In the genomic region with DNA sequence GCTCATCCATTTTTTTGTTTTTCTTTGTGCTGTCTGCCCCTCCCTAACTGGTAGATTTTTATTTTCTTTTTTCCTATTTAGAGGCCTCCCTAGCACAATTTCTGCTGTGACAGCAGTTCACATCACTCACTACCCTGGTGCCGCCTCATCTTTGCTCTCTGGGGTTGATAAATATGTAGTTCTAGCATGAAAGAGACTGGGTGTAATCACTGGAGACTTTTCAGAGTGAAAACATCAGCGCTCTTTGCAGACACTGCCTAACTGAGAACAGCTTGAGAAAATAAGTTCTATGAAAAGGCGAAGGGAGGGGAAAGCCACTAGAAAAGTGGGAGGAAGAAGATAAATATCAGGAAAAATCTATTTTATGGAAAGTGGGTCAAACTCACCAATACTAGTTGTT, we compare ENCODE assay signal across 1 cellular context.
TF ChIP-seq lines count a peak whose summit lies in the region.

No MANE protein-coding gene starts in this region.

TF ChIP-seq in WTC11, 78 proteins besides CTCF, POLR2A, EP300 and RAD21 (continued from another document):
- TF ChIP-seq, protein P1, sequence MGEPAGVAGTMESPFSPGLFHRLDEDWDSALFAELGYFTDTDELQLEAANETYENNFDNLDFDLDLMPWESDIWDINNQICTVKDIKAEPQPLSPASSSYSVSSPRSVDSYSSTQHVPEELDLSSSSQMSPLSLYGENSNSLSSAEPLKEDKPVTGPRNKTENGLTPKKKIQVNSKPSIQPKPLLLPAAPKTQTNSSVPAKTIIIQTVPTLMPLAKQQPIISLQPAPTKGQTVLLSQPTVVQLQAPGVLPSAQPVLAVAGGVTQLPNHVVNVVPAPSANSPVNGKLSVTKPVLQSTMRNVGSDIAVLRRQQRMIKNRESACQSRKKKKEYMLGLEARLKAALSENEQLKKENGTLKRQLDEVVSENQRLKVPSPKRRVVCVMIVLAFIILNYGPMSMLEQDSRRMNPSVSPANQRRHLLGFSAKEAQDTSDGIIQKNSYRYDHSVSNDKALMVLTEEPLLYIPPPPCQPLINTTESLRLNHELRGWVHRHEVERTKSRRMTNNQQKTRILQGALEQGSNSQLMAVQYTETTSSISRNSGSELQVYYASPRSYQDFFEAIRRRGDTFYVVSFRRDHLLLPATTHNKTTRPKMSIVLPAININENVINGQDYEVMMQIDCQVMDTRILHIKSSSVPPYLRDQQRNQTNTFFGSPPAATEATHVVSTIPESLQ (CRISPR knock-in tag; IDR thresholded peaks at IDR 0.05), result no peak
- TF ChIP-seq FOXK1 (CRISPR knock-in tag; IDR thresholded peaks at IDR 0.05) (no peak), GABPB1 (CRISPR knock-in tag; IDR thresholded peaks at IDR 0.05) (no peak)
